ENCODE assay signal across 13 cellular contexts in the genomic region with DNA sequence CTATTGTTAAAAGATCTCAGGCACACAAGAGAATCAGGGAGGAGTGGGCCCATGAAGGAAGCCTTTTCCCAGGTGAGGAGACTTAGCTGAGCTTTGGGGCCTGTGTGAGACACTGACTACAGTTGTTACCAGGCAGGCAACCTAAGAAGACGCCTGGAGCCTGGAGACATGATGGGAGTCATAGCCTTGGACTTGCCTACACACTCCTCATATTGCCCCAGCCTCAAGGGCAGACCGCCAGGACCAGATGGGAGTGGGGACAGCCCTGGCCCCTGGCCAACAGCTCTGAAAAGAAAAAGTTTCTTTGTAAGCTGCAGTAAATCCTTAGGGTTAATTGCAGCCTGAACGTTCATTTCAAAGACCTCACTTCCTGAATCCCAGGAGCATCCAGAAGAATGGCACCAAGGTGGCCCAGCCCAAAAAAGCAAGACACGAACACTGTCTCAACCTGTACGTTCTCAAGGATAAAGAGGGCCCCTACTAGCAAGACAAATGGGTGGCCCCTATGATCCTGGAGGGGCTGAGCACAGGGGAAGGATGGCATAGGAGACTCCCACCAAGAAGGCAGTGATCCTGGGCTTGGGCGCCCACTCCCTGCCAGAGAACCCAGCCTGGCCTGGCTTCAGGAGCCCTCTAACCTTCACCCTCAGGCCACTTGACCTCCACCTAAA. TPM values are rescaled to one million over a fixed set of nuclear protein-coding genes. Genes with fewer than 3 reads are reported as not detected.
DNase-seq lines count a peak whose midpoint lies in the region; ATAC-seq and TF ChIP-seq lines count a peak whose summit lies in the region.
"Had no signal": no experiment of that assay in that cellular context is flagged by ENCODE, and none has a peak within 500 bp of the region (broad histone marks: within the 10 kb centered on the region; RNA-seq: fewer than 3 reads in every experiment).

No MANE protein-coding gene starts in this region.

- peak; percentile 56 for DNase-seq in cardiac septum (ENCODE audit: low spot score)
- no peak for DNase-seq in heart left ventricle
- peak; percentile 9 for DNase-seq in OCI-LY7 (ENCODE audit: low spot score)
- DNase-seq in mesothelial cell of epicardium (ENCODE audit: low spot score in 2 of 2, unreplicated experiment in 2 of 2): no peak
- peak; percentile 49 to 57 for DNase-seq in uterus
- no peak for DNase-seq in chondrocyte (ENCODE audit: low spot score)
- DNase-seq: activated effector memory CD4-positive, alpha-beta T cell treated with Interleukin-2 at 50 U/mL for 16 hours; NCI-H1694 had no signal

- H3K27ac Mint-ChIP-seq in mesothelial cell of epicardium: peak overlapping the region; percentile 86
- no peak overlapping the region for H3K27ac Mint-ChIP-seq in chondrocyte (ENCODE audit: unreplicated experiment)

- H3K36me3 ChIP-seq in heart left ventricle: no peaks in the 10 kb centered on the region
- no peaks in the 10 kb centered on the region for H3K36me3 ChIP-seq in OCI-LY7 (ENCODE audit: insufficient read depth, low read length)
- no peaks in the 10 kb centered on the region for H3K36me3 ChIP-seq in uterus

- H3K36me3 Mint-ChIP-seq in mesothelial cell of epicardium (no peaks in the 10 kb centered on the region), chondrocyte (ENCODE audit: low read depth) (no peaks in the 10 kb centered on the region)
- H3K36me3 Mint-ChIP-seq: stimulated activated memory B cell treated with anti-CD40 and anti-IgM and Interleukin-4, amounts not matched to agents 10 μg/mL and 1 μg/mL and 100 μg/mL, for 72 hours had no signal

- H3K9me2 ChIP-seq in OCI-LY7 (ENCODE audit: insufficient read depth, low read length): no peaks in the 10 kb centered on the region

- peak overlapping the region in 1 of 12 donors; percentile 96 for H3K27ac ChIP-seq in heart left ventricle
- peak overlapping the region; percentile 88 for H3K27ac ChIP-seq in OCI-LY7 (ENCODE audit: low read depth, low read length, poor library complexity, severe bottlenecking)
- no peak overlapping the region for H3K27ac ChIP-seq in uterus

- no peak for TF ChIP-seq CTCF in heart left ventricle (IDR thresholded peaks at IDR 0.05)
- TF ChIP-seq CTCF in OCI-LY7 (conservative IDR thresholded peaks at IDR 0.05; ENCODE audit: low read length): no peak
- no peak for TF ChIP-seq CTCF in mesothelial cell of epicardium (IDR thresholded peaks at IDR 0.05; ENCODE audit: unreplicated experiment)
- TF ChIP-seq CTCF in uterus (IDR thresholded peaks at IDR 0.05): no peak
- TF ChIP-seq CTCF in chondrocyte (IDR thresholded peaks at IDR 0.05): no peak

- BruUV-seq in OCI-LY7 (replicated peaks; lab: Mats Ljungman, UMichigan): no TSS peak

- TF ChIP-seq POLR2A in heart left ventricle (IDR thresholded peaks at IDR 0.05) (no peak), uterus (IDR thresholded peaks at IDR 0.05) (no peak)

- WGBS in heart left ventricle, 4 donors: 67 to 81% (median 77%) methylated on average over 6 of the region's 6 CpGs

- H3K9me3 ChIP-seq in heart left ventricle (no peaks in the 10 kb centered on the region), OCI-LY7 (ENCODE audit: low read length) (no peaks in the 10 kb centered on the region), uterus (no peaks in the 10 kb centered on the region)

- peaks cover 0 to 73% (median 48%) of the 10 kb centered on the region in 12 donors for H3K4me1 ChIP-seq in heart left ventricle
- peaks cover 94% of the 10 kb centered on the region for H3K4me1 ChIP-seq in OCI-LY7 (ENCODE audit: insufficient read depth, low read length, poor library complexity, severe bottlenecking)
- peaks cover 6 to 8% of the 10 kb centered on the region in 2 donors for H3K4me1 ChIP-seq in uterus

- H3K27me3 ChIP-seq in heart left ventricle (no peaks in the 10 kb centered on the region), uterus (no peaks in the 10 kb centered on the region)

- no peaks in the 10 kb centered on the region for H3K27me3 Mint-ChIP-seq in mesothelial cell of epicardium (ENCODE audit: low read depth)
- H3K27me3 Mint-ChIP-seq in chondrocyte (ENCODE audit: low read depth): no peaks in the 10 kb centered on the region
- H3K27me3 Mint-ChIP-seq: stimulated activated memory B cell treated with anti-CD40 and anti-IgM and Interleukin-4, amounts not matched to agents 10 μg/mL and 1 μg/mL and 100 μg/mL, for 72 hours had no signal

- no peak overlapping the region for H3K4me3 ChIP-seq in heart left ventricle
- peak overlapping the region; percentile 66 for H3K4me3 ChIP-seq in OCI-LY7 (ENCODE audit: low read depth, low read length, poor library complexity, severe bottlenecking)
- no peak overlapping the region for H3K4me3 ChIP-seq in uterus

- ATAC-seq in heart left ventricle: no peak
- ATAC-seq in HG03520 (IDR thresholded peaks at IDR 0.05; ENCODE audit: unreplicated experiment): no peak
- ATAC-seq in GM21717 (IDR thresholded peaks at IDR 0.05; ENCODE audit: unreplicated experiment): no peak

- H3K4me3 Mint-ChIP-seq in mesothelial cell of epicardium (no peak overlapping the region), chondrocyte (ENCODE audit: unreplicated experiment) (no peak overlapping the region)

- POLR2A ChIA-PET in OCI-LY7 (lab: Charles Lee): interaction anchor here (0.7 to 2.0 kb wide), 9 partner anchors 9 to 170 kb away, joined by 3 to 8 read pairs (median 4); no protein-coding TSS in a partner anchor

- no peaks in the 10 kb centered on the region for H4K20me1 ChIP-seq in OCI-LY7 (ENCODE audit: insufficient read depth, low read length)

- H3K9me3 Mint-ChIP-seq in mesothelial cell of epicardium (no peaks in the 10 kb centered on the region), chondrocyte (ENCODE audit: low read depth) (no peaks in the 10 kb centered on the region)
- H3K9me3 Mint-ChIP-seq: stimulated activated memory B cell treated with anti-CD40 and anti-IgM and Interleukin-4, amounts not matched to agents 10 μg/mL and 1 μg/mL and 100 μg/mL, for 72 hours had no signal

- H3K4me2 ChIP-seq in OCI-LY7 (ENCODE audit: low read length): peak overlapping the region; percentile 96

- CTCF ChIA-PET in OCI-LY7 (lab: Charles Lee; ENCODE audit: unreplicated experiment): interaction anchor here (0.9 to 2.0 kb wide), 9 partner anchors 19 to 68 kb away, joined by 3 to 12 read pairs (median 6); no protein-coding TSS in a partner anchor

- H3K4me1 Mint-ChIP-seq in mesothelial cell of epicardium: peaks cover 42% of the 10 kb centered on the region
- peaks cover 32% of the 10 kb centered on the region for H3K4me1 Mint-ChIP-seq in chondrocyte (ENCODE audit: low read depth)

- peaks cover 5% of the 10 kb centered on the region; the same call in 1 of the 2 replicates for H3K79me2 ChIP-seq in OCI-LY7 (ENCODE audit: insufficient read depth, low read depth, low read length)

- H2AFZ ChIP-seq in OCI-LY7 (ENCODE audit: low read length): peak overlapping the region; percentile 64; the same call in 1 of the 2 replicates

- intact Hi-C loops in cardiac septum (cut with DNase I): loop anchor here (2.0 kb wide), 3 partner anchors 19 to 215 kb away; no protein-coding TSS in a partner anchor
- intact Hi-C loops in heart left ventricle (cut with DNase I): loop anchor here (2.0 to 10.0 kb wide), 12 partner anchors 35 to 433 kb away; partner anchors contain the start of gene BTG2 (in 3 of the 10)
- intact Hi-C loops in OCI-LY7 (cut with micrococcal nuclease; ENCODE audit: unreplicated experiment): no loop called here
- intact Hi-C loops in uterus (cut with DNase I; ENCODE audit: low total_unique reads): loop anchor here (5.0 kb wide), 3 partner anchors 35 to 215 kb away; partner anchors contain the start of gene BTG2

RNA-seq across cellular contexts. Expression of gene BTG2, which starts 33.2 kb away (rescaled TPM):
- total RNA-seq in cardiac septum (54.2 TPM), heart left ventricle (100 to 1,000 TPM in 1 of 9 donors, 10 to 100 TPM in 8; 28.0 to 174 (median 42.1) TPM), OCI-LY7 (2022) (99.5 and 102 TPM in 2 replicates), mesothelial cell of epicardium (186 to 192 TPM (median 191 TPM) in 3 replicates), uterus (10 to 100 TPM; 14.6 to 95.9 (median 56.5) TPM), chondrocyte (33.2 to 41.3 TPM (median 39.9 TPM) in 3 replicates)
- 10 to 100 TPM; 23.8 to 77.3 TPM for polyA plus RNA-seq in heart left ventricle
- total RNA-seq in OCI-LY7 (2014; rRNA removed; shearing (Covaris generic)): 146 and 156 TPM in 2 replicates

RNA-seq across cellular contexts. Expression of gene CHIT1, which starts 42.6 kb away (rescaled TPM):
- not detected for total RNA-seq in cardiac septum
- 1 to 10 TPM in 1 of 9 donors, under 1 TPM in 4, not detected in 4; 0.05 to 1.7 (median 0.22) TPM for total RNA-seq in heart left ventricle
- polyA plus RNA-seq in heart left ventricle: not detected
- total RNA-seq in OCI-LY7 (2014; rRNA removed; shearing (Covaris generic)): 1.9 TPM in 2 replicates
- 3.6 and 4.6 TPM in 2 replicates for total RNA-seq in OCI-LY7 (2022)
- 0.13 to 0.18 TPM in 2 of 3 replicates, not detected in the other for total RNA-seq in mesothelial cell of epicardium
- under 1 TPM in 2 of 4 donors, not detected in 2; 0.07 to 0.77 TPM for total RNA-seq in uterus
- not detected in 3 replicates for total RNA-seq in chondrocyte
- total RNA-seq: RPMI7951 had no signal
- polyA plus RNA-seq: AG04450 had no signal

Comparison
In these comparisons a context has a peak if more than half of its experiments do, and no peak if none do; other contexts are left out.
1. DNase-seq: peak in cardiac septum (single experiment), OCI-LY7 (single experiment) and uterus (2 of 2); none in heart left ventricle (0 of 5), mesothelial cell of epicardium (0 of 2) and chondrocyte (single experiment).